ENCODE assay signal across 28 cellular contexts in the genomic region with DNA sequence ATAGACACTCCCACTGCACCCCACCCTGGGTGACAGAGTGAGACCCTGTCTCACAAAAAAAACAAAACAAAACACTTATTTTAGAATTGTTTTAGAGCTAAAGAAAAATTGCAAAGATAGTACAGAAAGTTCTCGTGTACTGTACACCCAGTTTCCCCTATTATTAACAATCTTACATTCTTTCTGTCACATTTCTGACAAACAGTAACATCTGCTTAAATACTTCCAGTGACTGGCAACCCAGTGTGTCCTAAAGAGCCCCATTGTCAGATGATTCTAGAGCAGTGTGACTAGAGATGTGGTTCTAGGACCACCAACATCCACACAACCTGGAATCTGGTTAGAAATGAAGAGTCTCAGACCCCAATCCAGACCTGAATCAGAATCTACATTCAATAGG.
"Had no signal": no experiment of that assay in that cellular context is flagged by ENCODE, and none has a peak within 500 bp of the region (broad histone marks: within the 10 kb centered on the region; RNA-seq: fewer than 3 reads in every experiment).

No MANE protein-coding gene starts in this region.

- H2AFZ ChIP-seq: hepatocyte had no signal

- H3K9me3 Mint-ChIP-seq: dendritic cell treated with granulocyte-macrophage colony-stimulating factor and Interleukin-4, amounts not matched to agents 40 ng/mL and 50 ng/mL, for 4 days; natural killer cell treated with Interleukin-12 subunit alpha and Interleukin-12 subunit beta and Interleukin-15 and Interleukin-18, amount 100 ng/mL, for 72 hours; stimulated activated naive B cell treated with anti-CD40 and anti-IgM and Interleukin-4, amounts not matched to agents 10 μg/mL and 1 μg/mL and 100 μg/mL, for 72 hours; stimulated activated naive CD8-positive, alpha-beta T cell treated with anti-CD3 and anti-CD28 coated beads, Interleukin-15, Interleukin-2, amounts not matched to agents 100 ng/mL and 50 ng/mL, for 24 hours had no signal

- H3K4me3 Mint-ChIP-seq: dendritic cell treated with granulocyte-macrophage colony-stimulating factor and Interleukin-4, amounts not matched to agents 40 ng/mL and 50 ng/mL, for 4 days; naive B cell; natural killer cell treated with Interleukin-12 subunit alpha and Interleukin-12 subunit beta and Interleukin-15 and Interleukin-18, amount 100 ng/mL, for 72 hours; neural crest cell; stimulated activated naive B cell treated with anti-CD40 and anti-IgM and Interleukin-4, amounts not matched to agents 10 μg/mL and 1 μg/mL and 100 μg/mL, for 72 hours; stimulated activated naive CD8-positive, alpha-beta T cell treated with anti-CD3 and anti-CD28 coated beads, Interleukin-15, Interleukin-2, amounts not matched to agents 100 ng/mL and 50 ng/mL, for 24 hours had no signal

- H3K9me3 ChIP-seq: colonic mucosa, esophagus muscularis mucosa, gastroesophageal sphincter, neutrophil, psoas muscle, sigmoid colon, transverse colon, upper lobe of right lung, uterus had no signal

- DNase-seq: colonic mucosa; effector CD8-positive, alpha-beta T cell; foreskin keratinocyte; heart left ventricle; left cardiac atrium; left lung; mesendoderm; naive B cell; psoas muscle; right cardiac atrium; sigmoid colon; small intestine; stimulated activated CD4-positive, alpha-beta T cell treated with anti-CD3 and anti-CD28 coated beads, Interleukin-15, amount 100 ng/mL, for 24 hours; stimulated activated CD4-positive, alpha-beta T cell treated with anti-CD3 and anti-CD28 coated beads, Interleukin-2, amount 100 ng/mL, for 48 hours; stimulated activated naive B cell treated with anti-CD40 and anti-IgM and Interleukin-4, amounts not matched to agents 10 μg/mL and 1 μg/mL and 100 μg/mL, for 72 hours; transverse colon; upper lobe of right lung; uterus had no signal

- H3K4me1 Mint-ChIP-seq: naive B cell, neural crest cell had no signal

- H3K36me3 Mint-ChIP-seq: naive B cell; natural killer cell treated with Interleukin-12 subunit alpha and Interleukin-12 subunit beta and Interleukin-15 and Interleukin-18, amount 100 ng/mL, for 72 hours; stimulated activated naive B cell treated with anti-CD40 and anti-IgM and Interleukin-4, amounts not matched to agents 10 μg/mL and 1 μg/mL and 100 μg/mL, for 72 hours had no signal

- H3K79me2 ChIP-seq: hepatocyte had no signal

- H3K27ac Mint-ChIP-seq: dendritic cell treated with granulocyte-macrophage colony-stimulating factor and Interleukin-4, amounts not matched to agents 40 ng/mL and 50 ng/mL, for 4 days; naive B cell; natural killer cell treated with Interleukin-12 subunit alpha and Interleukin-12 subunit beta and Interleukin-15 and Interleukin-18, amount 100 ng/mL, for 72 hours; stimulated activated naive CD8-positive, alpha-beta T cell treated with anti-CD3 and anti-CD28 coated beads, Interleukin-15, Interleukin-2, amounts not matched to agents 100 ng/mL and 50 ng/mL, for 24 hours had no signal

- H3K36me3 ChIP-seq: colonic mucosa, esophagus muscularis mucosa, gastroesophageal sphincter, heart left ventricle, left lung, neutrophil, sigmoid colon, transverse colon, upper lobe of right lung, uterus had no signal

- ATAC-seq: foreskin keratinocyte; gastroesophageal sphincter; heart left ventricle; left cardiac atrium; left lung; natural killer cell treated with Interleukin-12 subunit alpha and Interleukin-12 subunit beta and Interleukin-15 and Interleukin-18, amount 100 ng/mL, for 72 hours; psoas muscle; right cardiac atrium; stimulated activated naive B cell treated with anti-CD40 and anti-IgM and Interleukin-4, amounts not matched to agents 10 μg/mL and 1 μg/mL and 100 μg/mL, for 72 hours; upper lobe of right lung had no signal

- H3K27me3 ChIP-seq: colonic mucosa, esophagus muscularis mucosa, foreskin keratinocyte, gastroesophageal sphincter, heart left ventricle, hepatocyte, left lung, neutrophil, sigmoid colon, transverse colon, upper lobe of right lung, uterus had no signal

- FAIRE-seq: endothelial cell of umbilical vein, islet of Langerhans, small intestine had no signal

- H3K27ac ChIP-seq: colonic mucosa, esophagus muscularis mucosa, foreskin keratinocyte, gastroesophageal sphincter, heart left ventricle, hepatocyte, left lung, neutrophil, psoas muscle, sigmoid colon, transverse colon, upper lobe of right lung, uterus had no signal

- H3K4me2 ChIP-seq: hepatocyte had no signal

- H3K4me1 ChIP-seq: colonic mucosa, esophagus muscularis mucosa, foreskin keratinocyte, gastroesophageal sphincter, left lung, sigmoid colon, transverse colon, upper lobe of right lung, uterus had no signal

- H3K4me3 ChIP-seq: colonic mucosa, esophagus muscularis mucosa, gastroesophageal sphincter, heart left ventricle, hepatocyte, left lung, psoas muscle, sigmoid colon, transverse colon, upper lobe of right lung, uterus had no signal

- H3K27me3 Mint-ChIP-seq: dendritic cell treated with granulocyte-macrophage colony-stimulating factor and Interleukin-4, amounts not matched to agents 40 ng/mL and 50 ng/mL, for 4 days; natural killer cell treated with Interleukin-12 subunit alpha and Interleukin-12 subunit beta and Interleukin-15 and Interleukin-18, amount 100 ng/mL, for 72 hours; stimulated activated naive B cell treated with anti-CD40 and anti-IgM and Interleukin-4, amounts not matched to agents 10 μg/mL and 1 μg/mL and 100 μg/mL, for 72 hours; stimulated activated naive CD8-positive, alpha-beta T cell treated with anti-CD3 and anti-CD28 coated beads, Interleukin-15, Interleukin-2, amounts not matched to agents 100 ng/mL and 50 ng/mL, for 24 hours had no signal
